In genomic region chr20:62875419-62876355, GRCh38 we compare ENCODE assay signal across 8 cellular contexts. TPM values are rescaled to one million over a fixed set of nuclear protein-coding genes. Genes with fewer than 3 reads are reported as not detected.
DNase-seq lines count a peak whose midpoint lies in the region; ATAC-seq and TF ChIP-seq lines count a peak whose summit lies in the region.

No MANE protein-coding gene starts in this region.

- no peaks in the 10 kb centered on the region for H3K9me3 ChIP-seq in skeletal muscle satellite cell (replicated peaks; ENCODE audit: low read length)

- peak overlapping the region; percentile 66 for H3K9ac ChIP-seq in skeletal muscle satellite cell (ENCODE audit: low read depth, low read length)

- H3K9me3 Mint-ChIP-seq in brain, result peaks cover 2 to 6% (median 2%) of the 10 kb centered on the region in 5 experiments

- H3K4me3 ChIP-seq in skeletal muscle satellite cell (ENCODE audit: low read length), result no peak overlapping the region

- peak; percentile 22 for DNase-seq in stimulated activated CD4-positive, alpha-beta T cell treated with anti-CD3 and anti-CD28 coated beads, Interleukin-15, amount 100 ng/mL, for 24 hours
- DNase-seq in stimulated activated CD4-positive, alpha-beta T cell treated with anti-CD3 and anti-CD28 coated beads, Interleukin-12 subunit alpha, Interleukin-12 subunit beta, amount 100 ng/mL, for 4 hours, result no peak
- peak; percentile 37 to 74 for DNase-seq in NCI-H524 (lab: John Stamatoyannopoulos, UW)
- peak; percentile 83 for DNase-seq in iPS-NIHi7 (ENCODE audit: extremely low spot score)

- H3K36me3 Mint-ChIP-seq in brain, result no peaks in the 10 kb centered on the region

- H3K4me2 ChIP-seq in skeletal muscle satellite cell (ENCODE audit: low read length), result peak overlapping the region; percentile 50

- H3K4me1 ChIP-seq in skeletal muscle satellite cell (ENCODE audit: control insufficient read depth, insufficient read depth, low read length), result peaks cover 11% of the 10 kb centered on the region

- peak overlapping the region in 3 of 5 experiments; percentile 26 to 52 (median 46) for H3K4me3 Mint-ChIP-seq in brain

- peaks cover 24% of the 10 kb centered on the region for H3K4me1 Mint-ChIP-seq in brain

- H3K36me3 ChIP-seq in skeletal muscle satellite cell (ENCODE audit: insufficient read depth, low read length), result peaks cover 8% of the 10 kb centered on the region

- H3K27me3 ChIP-seq in skeletal muscle satellite cell (ENCODE audit: control insufficient read depth, insufficient read depth, low read length), result no peaks in the 10 kb centered on the region

- H3K27ac Mint-ChIP-seq in brain, result peak overlapping the region in 4 of 5 experiments; percentile 38 to 87 (median 72)

- H3K27me3 Mint-ChIP-seq in brain, result peaks cover 3% of the 10 kb centered on the region

- TF ChIP-seq CTCF in brain (conservative IDR thresholded peaks at IDR 0.05), result peak; percentile 27 to 40

- ATAC-seq in GM19397 (IDR thresholded peaks at IDR 0.05; ENCODE audit: unreplicated experiment) (no peak), GM18861 (IDR thresholded peaks at IDR 0.05; ENCODE audit: unreplicated experiment) (no peak)

RNA-seq across cellular contexts. Expression of gene TCFL5, which starts 14.1 kb away (rescaled TPM):
- polyA plus RNA-seq in brain (ENCODE audit: insufficient read depth, low read depth, low replicate concordance), result 21.1 TPM
- total RNA-seq in skeletal muscle satellite cell (2012; rRNA removed), result 14.9 and 17.2 TPM in 2 replicates

RNA-seq across cellular contexts. Expression of gene DIDO1, which starts 50.6 kb away (rescaled TPM):
- 47.3 TPM for polyA plus RNA-seq in brain (ENCODE audit: insufficient read depth, low read depth, low replicate concordance)
- 26.6 and 31.7 TPM in 2 replicates for total RNA-seq in skeletal muscle satellite cell (2012; rRNA removed)

RNA-seq across cellular contexts. Expression of gene COL9A3, which starts 58.8 kb away (rescaled TPM):
- 17.5 TPM for polyA plus RNA-seq in brain (ENCODE audit: insufficient read depth, low read depth, low replicate concordance)
- 2.8 and 4.1 TPM in 2 replicates for total RNA-seq in skeletal muscle satellite cell (2012; rRNA removed)
